12 cellular contexts compared by ENCODE assay signal in genomic region chr7:6164491-6164890, GRCh38. TPM values are rescaled to one million over a fixed set of nuclear protein-coding genes. Genes with fewer than 3 reads are reported as not detected.
DNase-seq lines count a peak whose midpoint lies in the region; ATAC-seq, FAIRE-seq and TF ChIP-seq lines count a peak whose summit lies in the region.
"Had no signal": no experiment of that assay in that cellular context is flagged by ENCODE, and none has a peak within 500 bp of the region (broad histone marks: within the 10 kb centered on the region; RNA-seq: fewer than 3 reads in every experiment).

No MANE protein-coding gene starts in this region.

- H3K4ac ChIP-seq in H1 (replicated peaks; ENCODE audit: insufficient read length, low read depth, low read length): no peak overlapping the region
- no peak overlapping the region for H3K4ac ChIP-seq in mesendoderm (ENCODE audit: low read depth, low read length)

- no peak overlapping the region for H2BK120ac ChIP-seq in H1 (replicated peaks; ENCODE audit: low read depth, low read length)
- H2BK120ac ChIP-seq in mesendoderm (ENCODE audit: low read depth, low read length): no peak overlapping the region

- H3K18ac ChIP-seq in H1 (ENCODE audit: extremely low read depth, low read length) (no peak overlapping the region), mesendoderm (ENCODE audit: low read length) (no peak overlapping the region)

- no peak for FAIRE-seq in H1 (lab: Jason Lieb, UNC)

- no peak overlapping the region for H2BK12ac ChIP-seq in H1 (ENCODE audit: low read depth, low read length)

- H3K4me1 ChIP-seq in H1 (replicated peaks in 1 of 4; ENCODE audit: control insufficient read depth in 3 of 4, insufficient read depth in 4 of 4, low read length in 3 of 4) (peaks cover 0 to 5% (median 1%) of the 10 kb centered on the region in 4 experiments; a peak in 4 of 7 replicates), mesendoderm (ENCODE audit: control insufficient read depth, low read depth, low read length) (no peaks in the 10 kb centered on the region)

- no peaks in the 10 kb centered on the region for H3K9me3 ChIP-seq in H1 (ENCODE audit: insufficient read depth in 2 of 2, low read depth in 1 of 2, low read length in 1 of 2)

- peaks cover 0 to 1% of the 10 kb centered on the region in 2 experiments for H4K20me1 ChIP-seq in H1 (replicated peaks in 1 of 2; ENCODE audit: control insufficient read depth in 1 of 2, insufficient read depth in 2 of 2, low read length in 2 of 2)

- H2AK5ac ChIP-seq in H1 (ENCODE audit: low read depth, low read length): no peak overlapping the region
- no peak overlapping the region for H2AK5ac ChIP-seq in mesendoderm (ENCODE audit: low read length)

- H3K36me3 ChIP-seq in H1 (ENCODE audit: control insufficient read depth in 2 of 4, insufficient read depth in 4 of 4, low read length in 3 of 4): peaks cover 4 to 8% (median 6%) of the 10 kb centered on the region in 4 experiments; a peak in 4 of 8 replicates
- H3K36me3 ChIP-seq in mesendoderm (ENCODE audit: control insufficient read depth, insufficient read depth, low read length): peaks cover 2% of the 10 kb centered on the region

- H3K4me2 ChIP-seq in H1 (ENCODE audit: insufficient read depth in 1 of 2, low read depth in 2 of 2, low read length in 2 of 2) (no peak overlapping the region), mesendoderm (ENCODE audit: low read length) (no peak overlapping the region)

- H2AFZ ChIP-seq in H1 (ENCODE audit: low read length): no peak overlapping the region

- H3K23ac ChIP-seq in H1 (ENCODE audit: insufficient read length) (no peak overlapping the region), mesendoderm (ENCODE audit: low read length) (no peak overlapping the region)

- H4K5ac ChIP-seq in H1 (ENCODE audit: insufficient read length, low read depth, low read length) (no peak overlapping the region), mesendoderm (ENCODE audit: low read length) (no peak overlapping the region)

- H3K9ac ChIP-seq in H1 (replicated peaks in 1 of 4; ENCODE audit: extremely low read depth in 1 of 4, low read depth in 3 of 4, low read length in 3 of 4) (no peak overlapping the region), mesendoderm (ENCODE audit: low read length) (no peak overlapping the region)

- in situ Hi-C loops in G401 (cut with HindIII; ENCODE audit: low sequenced_read_pairs): no loop called here

- no peaks in the 10 kb centered on the region for H3K79me2 ChIP-seq in H1 (ENCODE audit: control insufficient read depth in 1 of 2, insufficient read depth in 2 of 2, low read length in 2 of 2)
- no peaks in the 10 kb centered on the region for H3K79me2 ChIP-seq in mesendoderm (ENCODE audit: control insufficient read depth, insufficient read depth, low read length)

- H3K4me3 ChIP-seq in H1 (ENCODE audit: extremely low read depth in 1 of 4, insufficient read depth in 2 of 4, low read depth in 3 of 4, low read length in 4 of 4): no peak overlapping the region
- H3K4me3 ChIP-seq in mesendoderm (ENCODE audit: low read length): no peak overlapping the region

- POLR2A ChIA-PET in H1 (lab: Charles Lee; ENCODE audit: partially characterized antibody): no interaction called here

- WGBS in H1 (ENCODE audit: extremely low coverage in 1 of 2, insufficient coverage in 1 of 2, insufficient read length in 1 of 2, insufficient replicate concordance in 2 of 2, low coverage in 1 of 2, low lambda C conversion rate in 2 of 2, missing lambda C conversion rate in 1 of 2), 2 experiments: 94% methylated on average over 28 of the region's 28 CpGs; no CpG with 5 or more reads in 1 of the 2 experiments
- WGBS in mesendoderm (ENCODE audit: extremely low coverage, insufficient coverage, low lambda C conversion rate): no CpG with 5 or more reads among the region's 28 CpGs

- no peaks in the 10 kb centered on the region for H3K27me3 ChIP-seq in H1 (replicated peaks in 1 of 4; ENCODE audit: control insufficient read depth in 3 of 4, extremely low read depth in 1 of 4, insufficient read depth in 3 of 4, low read length in 3 of 4)
- H3K27me3 ChIP-seq in mesendoderm (ENCODE audit: insufficient read depth, low read length, poor library complexity): no peaks in the 10 kb centered on the region

- no peak for TF ChIP-seq EP300 in H1 (IDR thresholded peaks at IDR 0.05; ENCODE audit: borderline replicate concordance in 1 of 2, low read depth in 2 of 2, low read length in 2 of 2)

- no peak for DNase-seq in AG09319 (ENCODE audit: extremely low read depth, low read depth)
- peak; percentile 65 for DNase-seq in HuH-7 (ENCODE audit: low spot score)
- DNase-seq in H1 (ENCODE audit: low read depth in 1 of 2, low spot score in 2 of 2): peak in 1 of 2 experiments; percentile 73
- DNase-seq in mesendoderm: peak; percentile 50
- no peak for DNase-seq in stimulated activated CD4-positive, alpha-beta T cell treated with anti-CD3 and anti-CD28 coated beads, Interleukin-4, amount 100 ng/mL, for 4 hours
- no peak for DNase-seq in cerebellar cortex (ENCODE audit: low spot score)
- DNase-seq in G401 (ENCODE audit: low spot score): no peak
- DNase-seq: activated CD4-positive, alpha-beta T cell treated with anti-CD3 and anti-CD28 coated beads for 4 hours; CD4-positive, CD25-positive, alpha-beta regulatory T cell; natural killer cell; NCI-H1417 had no signal

- H3K14ac ChIP-seq in H1 (ENCODE audit: insufficient read length): no peak overlapping the region

- H2BK5ac ChIP-seq in H1 (ENCODE audit: low read depth, low read length) (no peak overlapping the region), mesendoderm (ENCODE audit: low read length) (no peak overlapping the region)

- no peak for TF ChIP-seq POLR2A in H1 (IDR thresholded peaks at IDR 0.05; ENCODE audit: control extremely low read depth in 1 of 2, low read depth in 2 of 2, low read length in 2 of 2)

- CTCF ChIA-PET in H1 (lab: Charles Lee; ENCODE audit: partially characterized antibody): interaction anchor here (0.5 to 5.3 kb wide), 26 partner anchors 8 to 271 kb away, joined by 3 to 45 read pairs (median 4); no protein-coding TSS in a partner anchor

- H3K56ac ChIP-seq in H1 (replicated peaks; ENCODE audit: insufficient read length, low read depth, low read length): no peak overlapping the region
- no peak overlapping the region for H3K56ac ChIP-seq in mesendoderm (ENCODE audit: low read length)

- H3K79me1 ChIP-seq in H1 (ENCODE audit: low read depth, low read length): no peaks in the 10 kb centered on the region
- H3K79me1 ChIP-seq in mesendoderm (ENCODE audit: low read length): no peaks in the 10 kb centered on the region

- H4K8ac ChIP-seq in H1 (ENCODE audit: extremely low read depth, insufficient read depth, low read length) (no peak overlapping the region; the same call in 1 of the 2 replicates), mesendoderm (ENCODE audit: low read depth, low read length) (no peak overlapping the region)

- H4K91ac ChIP-seq in H1 (replicated peaks; ENCODE audit: insufficient read length, low read length): peak overlapping the region; percentile 74

- ATAC-seq in GM19324 (IDR thresholded peaks at IDR 0.05; ENCODE audit: low FRiP score, unreplicated experiment): no peak
- ATAC-seq: natural killer cell had no signal

- TF ChIP-seq RAD21 in H1 (IDR thresholded peaks at IDR 0.05 in 1 of 2, conservative IDR thresholded peaks at IDR 0.05 in 1 of 2; ENCODE audit: low read depth in 2 of 2, low read length in 2 of 2): peak; percentile 37 to 49; a peak in 3 of 4 replicates

- TF ChIP-seq CTCF in AG09319 (IDR thresholded peaks at IDR 0.05; ENCODE audit: low read depth, low read length): peak; percentile 1; the same call in 1 of the 2 replicates
- peak in 2 of 3 experiments; percentile 35 to 59; a peak in 3 of 4 replicates for TF ChIP-seq CTCF in H1 (IDR thresholded peaks at IDR 0.05; ENCODE audit: control extremely low read depth in 1 of 3, insufficient read depth in 1 of 3, low read depth in 1 of 3, low read length in 3 of 3)

- no peak overlapping the region for H3K27ac ChIP-seq in H1 (ENCODE audit: low read depth, low read length)
- H3K27ac ChIP-seq in mesendoderm (ENCODE audit: low read depth, low read length): no peak overlapping the region

- no peak overlapping the region for H2BK20ac ChIP-seq in H1 (ENCODE audit: low read length)

- H2BK15ac ChIP-seq in H1 (ENCODE audit: low read length): no peak overlapping the region
- H2BK15ac ChIP-seq in mesendoderm (replicated peaks; ENCODE audit: low read depth): no peak overlapping the region

- H3K23me2 ChIP-seq in H1 (ENCODE audit: low read depth, low read length): no peaks in the 10 kb centered on the region

TF ChIP-seq in H1, 55 proteins besides CTCF, POLR2A, EP300 and RAD21 (continues in another document):
- TF ChIP-seq, protein P1, sequence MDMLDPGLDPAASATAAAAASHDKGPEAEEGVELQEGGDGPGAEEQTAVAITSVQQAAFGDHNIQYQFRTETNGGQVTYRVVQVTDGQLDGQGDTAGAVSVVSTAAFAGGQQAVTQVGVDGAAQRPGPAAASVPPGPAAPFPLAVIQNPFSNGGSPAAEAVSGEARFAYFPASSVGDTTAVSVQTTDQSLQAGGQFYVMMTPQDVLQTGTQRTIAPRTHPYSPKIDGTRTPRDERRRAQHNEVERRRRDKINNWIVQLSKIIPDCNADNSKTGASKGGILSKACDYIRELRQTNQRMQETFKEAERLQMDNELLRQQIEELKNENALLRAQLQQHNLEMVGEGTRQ (IDR thresholded peaks at IDR 0.05; ENCODE audit: low read length): no peak
- TF ChIP-seq, protein P2, sequence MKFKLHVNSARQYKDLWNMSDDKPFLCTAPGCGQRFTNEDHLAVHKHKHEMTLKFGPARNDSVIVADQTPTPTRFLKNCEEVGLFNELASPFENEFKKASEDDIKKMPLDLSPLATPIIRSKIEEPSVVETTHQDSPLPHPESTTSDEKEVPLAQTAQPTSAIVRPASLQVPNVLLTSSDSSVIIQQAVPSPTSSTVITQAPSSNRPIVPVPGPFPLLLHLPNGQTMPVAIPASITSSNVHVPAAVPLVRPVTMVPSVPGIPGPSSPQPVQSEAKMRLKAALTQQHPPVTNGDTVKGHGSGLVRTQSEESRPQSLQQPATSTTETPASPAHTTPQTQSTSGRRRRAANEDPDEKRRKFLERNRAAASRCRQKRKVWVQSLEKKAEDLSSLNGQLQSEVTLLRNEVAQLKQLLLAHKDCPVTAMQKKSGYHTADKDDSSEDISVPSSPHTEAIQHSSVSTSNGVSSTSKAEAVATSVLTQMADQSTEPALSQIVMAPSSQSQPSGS (IDR thresholded peaks at IDR 0.05; ENCODE audit: low read length): no peak

RNA-seq across cellular contexts. Expression of gene USP42, which starts 59.7 kb away (rescaled TPM):
- total RNA-seq in H1 (2021; fragmentation: NEBNext Ultra II Directional; extraction: Animal tissue kit (Norgen Biotek cat#: 25700)): 16.2 and 16.3 TPM in 2 replicates
- 3.6 and 5.1 TPM in 2 replicates for polyA plus RNA-seq in H1 (2011; rRNA removed)
- polyA plus RNA-seq in H1 (2011; cell fraction: cytosol; rRNA removed): 4.2 TPM
- 7.4 TPM for polyA plus RNA-seq in H1 (2011; cell fraction: nucleus; rRNA removed)
- polyA plus RNA-seq in H1 (2012, experiment 1 of 2): 7.3 to 9.2 TPM (median 8.7 TPM) in 4 replicates
- 2.7 TPM for polyA plus RNA-seq in H1 (2012, experiment 2 of 2)
- polyA plus RNA-seq in H1 (2013, experiment 1 of 2): 11.4 TPM
- polyA plus RNA-seq in H1 (2013, experiment 2 of 2): 10.7 TPM
- 6.1 and 8.8 TPM in 2 replicates for polyA minus RNA-seq in H1 (2011; rRNA and poly(A)+ RNA removed)
- 5.6 TPM for polyA minus RNA-seq in H1 (2011; cell fraction: cytosol; rRNA and poly(A)+ RNA removed)
- polyA minus RNA-seq in H1 (2011; cell fraction: nucleus; rRNA and poly(A)+ RNA removed): 9.9 TPM
- 10.3 TPM for polyA plus RNA-seq in mesendoderm (2013, experiment 1 of 2)
- polyA plus RNA-seq in mesendoderm (2013, experiment 2 of 2): 10.2 TPM
- 5.2 and 8.9 TPM in 2 replicates for total RNA-seq in G401 (2014; rRNA removed; shearing (Covaris generic))

Comparison
In these comparisons a context has a peak if more than half of its experiments do, and no peak if none do; other contexts are left out.
1. DNase-seq: peak in HuH-7 (single experiment) and mesendoderm (single experiment); none in AG09319 (single experiment), stimulated activated CD4-positive, alpha-beta T cell treated with anti-CD3 and anti-CD28 coated beads, Interleukin-4, amount 100 ng/mL, for 4 hours (0 of 2), cerebellar cortex (single experiment) and G401 (single experiment).